ENCODE assay signal across 2 cellular contexts in the genomic region with DNA sequence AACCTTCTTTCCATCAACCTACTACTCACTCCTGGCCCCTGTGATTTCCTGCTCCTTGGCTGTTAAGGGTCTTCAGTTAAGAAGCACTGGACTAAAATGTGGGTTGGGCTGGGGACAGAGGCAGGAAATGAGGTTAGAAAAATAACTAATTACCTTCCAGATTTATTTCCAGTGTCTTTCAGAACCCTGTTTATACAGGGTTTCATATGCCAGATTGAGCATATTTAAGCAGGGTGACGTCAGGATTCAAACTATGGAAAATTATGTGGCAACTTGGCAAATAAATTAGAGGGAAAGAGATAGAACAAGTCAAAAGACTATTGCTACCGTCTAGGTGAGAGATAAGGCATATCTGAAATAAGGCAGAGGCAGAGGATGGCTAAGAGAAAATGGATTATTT.
A peak's percentile ranks its signal among the peaks of the same experiment; 100 is the strongest.
TF ChIP-seq lines count a peak whose summit lies in the region.

No MANE protein-coding gene starts in this region.

TF ChIP-seq in HepG2, 621 proteins besides CTCF, POLR2A, EP300 and RAD21:
- TF ChIP-seq, protein P1, sequence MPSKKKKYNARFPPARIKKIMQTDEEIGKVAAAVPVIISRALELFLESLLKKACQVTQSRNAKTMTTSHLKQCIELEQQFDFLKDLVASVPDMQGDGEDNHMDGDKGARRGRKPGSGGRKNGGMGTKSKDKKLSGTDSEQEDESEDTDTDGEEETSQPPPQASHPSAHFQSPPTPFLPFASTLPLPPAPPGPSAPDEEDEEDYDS (CRISPR knock-in tag; IDR thresholded peaks at IDR 0.05) = no peak
- TF ChIP-seq ATF7 (IDR thresholded peaks at IDR 0.05) = peak; percentile 57; the same call in 1 of the 2 replicates
- no peak for TF ChIP-seq ATF7 (CRISPR knock-in tag; IDR thresholded peaks at IDR 0.05)
- peak; percentile 76 for TF ChIP-seq CREB1 (IDR thresholded peaks at IDR 0.05)
- no peak for TF ChIP-seq CREB1 (CRISPR knock-in tag; IDR thresholded peaks at IDR 0.05)
TF ChIP-seq in HepG2: peak in this region for 2.

TF ChIP-seq in HEK293, 187 proteins besides CTCF, POLR2A, EP300 and RAD21:
- TF ChIP-seq REPIN1 (tag by site-specific recombination; IDR thresholded peaks at IDR 0.05; ENCODE audit: low read depth) (no peak), ZNF555 (tag by site-specific recombination; conservative IDR thresholded peaks at IDR 0.05) (no peak), ZEB2 (tag by site-specific recombination; IDR thresholded peaks at IDR 0.05) (peak; percentile 66; the same call in 1 of the 2 replicates), GFI1B (tag by site-specific recombination; IDR thresholded peaks at IDR 0.05) (peak; percentile 73), GLIS1 (tag by site-specific recombination; IDR thresholded peaks at IDR 0.05) (no peak), ZNF837 (tag by site-specific recombination; IDR thresholded peaks at IDR 0.05) (no peak), OSR2 (tag by site-specific recombination; IDR thresholded peaks at IDR 0.05) (peak; percentile 67), FEZF1 (tag by site-specific recombination; IDR thresholded peaks at IDR 0.05) (0 out of 2 replicates have a peak, but pooled peaks have one; percentile 23), ZNF211 (tag by site-specific recombination; IDR thresholded peaks at IDR 0.05; ENCODE audit: low read depth) (no peak), SP2 (tag by site-specific recombination; IDR thresholded peaks at IDR 0.05) (no peak), ZBTB20 (tag by site-specific recombination; IDR thresholded peaks at IDR 0.05) (peak; percentile 81), ZNF629 (tag by site-specific recombination; IDR thresholded peaks at IDR 0.05) (peak; percentile 75), ZNF366 (tag by site-specific recombination; conservative IDR thresholded peaks at IDR 0.05) (peak; percentile 58), MYNN (tag by site-specific recombination; IDR thresholded peaks at IDR 0.05; ENCODE audit: borderline replicate concordance) (no peak), KLF10 (tag by site-specific recombination; IDR thresholded peaks at IDR 0.05) (0 out of 2 replicates have a peak, but pooled peaks have one; percentile 42), ZNF335 (tag by site-specific recombination; conservative IDR thresholded peaks at IDR 0.05) (peak; percentile 41; the same call in 1 of the 2 replicates), ZBTB17 (tag by site-specific recombination; IDR thresholded peaks at IDR 0.05) (peak; percentile 19; the same call in 1 of the 2 replicates)
- TF ChIP-seq, protein P2, sequence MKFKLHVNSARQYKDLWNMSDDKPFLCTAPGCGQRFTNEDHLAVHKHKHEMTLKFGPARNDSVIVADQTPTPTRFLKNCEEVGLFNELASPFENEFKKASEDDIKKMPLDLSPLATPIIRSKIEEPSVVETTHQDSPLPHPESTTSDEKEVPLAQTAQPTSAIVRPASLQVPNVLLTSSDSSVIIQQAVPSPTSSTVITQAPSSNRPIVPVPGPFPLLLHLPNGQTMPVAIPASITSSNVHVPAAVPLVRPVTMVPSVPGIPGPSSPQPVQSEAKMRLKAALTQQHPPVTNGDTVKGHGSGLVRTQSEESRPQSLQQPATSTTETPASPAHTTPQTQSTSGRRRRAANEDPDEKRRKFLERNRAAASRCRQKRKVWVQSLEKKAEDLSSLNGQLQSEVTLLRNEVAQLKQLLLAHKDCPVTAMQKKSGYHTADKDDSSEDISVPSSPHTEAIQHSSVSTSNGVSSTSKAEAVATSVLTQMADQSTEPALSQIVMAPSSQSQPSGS (tag by site-specific recombination; IDR thresholded peaks at IDR 0.05; ENCODE audit: low read depth) = peak; percentile 93
- TF ChIP-seq, protein P3, sequence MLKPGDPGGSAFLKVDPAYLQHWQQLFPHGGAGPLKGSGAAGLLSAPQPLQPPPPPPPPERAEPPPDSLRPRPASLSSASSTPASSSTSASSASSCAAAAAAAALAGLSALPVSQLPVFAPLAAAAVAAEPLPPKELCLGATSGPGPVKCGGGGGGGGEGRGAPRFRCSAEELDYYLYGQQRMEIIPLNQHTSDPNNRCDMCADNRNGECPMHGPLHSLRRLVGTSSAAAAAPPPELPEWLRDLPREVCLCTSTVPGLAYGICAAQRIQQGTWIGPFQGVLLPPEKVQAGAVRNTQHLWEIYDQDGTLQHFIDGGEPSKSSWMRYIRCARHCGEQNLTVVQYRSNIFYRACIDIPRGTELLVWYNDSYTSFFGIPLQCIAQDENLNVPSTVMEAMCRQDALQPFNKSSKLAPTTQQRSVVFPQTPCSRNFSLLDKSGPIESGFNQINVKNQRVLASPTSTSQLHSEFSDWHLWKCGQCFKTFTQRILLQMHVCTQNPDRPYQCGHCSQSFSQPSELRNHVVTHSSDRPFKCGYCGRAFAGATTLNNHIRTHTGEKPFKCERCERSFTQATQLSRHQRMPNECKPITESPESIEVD (tag by site-specific recombination; IDR thresholded peaks at IDR 0.05) = peak; percentile 62; the same call in 1 of the 2 replicates
- TF ChIP-seq, protein P4, sequence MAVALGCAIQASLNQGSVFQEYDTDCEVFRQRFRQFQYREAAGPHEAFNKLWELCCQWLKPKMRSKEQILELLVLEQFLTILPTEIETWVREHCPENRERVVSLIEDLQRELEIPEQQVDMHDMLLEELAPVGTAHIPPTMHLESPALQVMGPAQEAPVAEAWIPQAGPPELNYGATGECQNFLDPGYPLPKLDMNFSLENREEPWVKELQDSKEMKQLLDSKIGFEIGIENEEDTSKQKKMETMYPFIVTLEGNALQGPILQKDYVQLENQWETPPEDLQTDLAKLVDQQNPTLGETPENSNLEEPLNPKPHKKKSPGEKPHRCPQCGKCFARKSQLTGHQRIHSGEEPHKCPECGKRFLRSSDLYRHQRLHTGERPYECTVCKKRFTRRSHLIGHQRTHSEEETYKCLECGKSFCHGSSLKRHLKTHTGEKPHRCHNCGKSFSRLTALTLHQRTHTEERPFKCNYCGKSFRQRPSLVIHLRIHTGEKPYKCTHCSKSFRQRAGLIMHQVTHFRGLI (tag by site-specific recombination; IDR thresholded peaks at IDR 0.05) = peak; percentile 70; the same call in 1 of the 2 replicates
- TF ChIP-seq, protein P5, sequence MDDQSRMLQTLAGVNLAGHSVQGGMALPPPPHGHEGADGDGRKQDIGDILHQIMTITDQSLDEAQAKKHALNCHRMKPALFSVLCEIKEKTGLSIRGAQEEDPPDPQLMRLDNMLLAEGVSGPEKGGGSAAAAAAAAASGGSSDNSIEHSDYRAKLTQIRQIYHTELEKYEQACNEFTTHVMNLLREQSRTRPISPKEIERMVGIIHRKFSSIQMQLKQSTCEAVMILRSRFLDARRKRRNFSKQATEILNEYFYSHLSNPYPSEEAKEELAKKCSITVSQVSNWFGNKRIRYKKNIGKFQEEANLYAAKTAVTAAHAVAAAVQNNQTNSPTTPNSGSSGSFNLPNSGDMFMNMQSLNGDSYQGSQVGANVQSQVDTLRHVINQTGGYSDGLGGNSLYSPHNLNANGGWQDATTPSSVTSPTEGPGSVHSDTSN (CRISPR knock-in tag; IDR thresholded peaks at IDR 0.05) = no peak
